ENCODE assay signal across 27 cellular contexts in the genomic region with DNA sequence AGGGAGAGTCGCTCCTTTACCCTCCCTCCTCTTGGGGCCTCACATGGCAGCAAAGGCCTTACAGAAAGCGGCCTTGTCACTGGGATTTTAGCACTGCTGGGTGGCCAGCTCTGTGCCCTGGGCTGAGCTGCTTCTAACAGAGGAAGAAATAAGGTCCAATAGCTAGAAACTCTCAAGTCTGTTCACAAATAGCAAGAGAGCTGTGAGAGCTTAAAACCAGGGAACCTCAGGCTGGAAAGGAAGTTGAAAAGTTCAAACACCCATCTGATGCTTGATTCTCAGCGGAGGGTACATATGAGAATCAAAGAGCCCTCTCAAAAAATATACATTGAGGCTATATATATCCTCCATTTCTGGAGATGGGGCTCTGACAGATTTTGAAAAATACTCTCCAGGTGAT. TPM values are rescaled to one million over a fixed set of nuclear protein-coding genes. Genes with fewer than 3 reads are reported as not detected.
"Had no signal": no experiment of that assay in that cellular context is flagged by ENCODE, and none has a peak within 500 bp of the region (broad histone marks: within the 10 kb centered on the region; RNA-seq: fewer than 3 reads in every experiment).

No MANE protein-coding gene starts in this region.

- H3K9me3 Mint-ChIP-seq: naive thymus-derived CD4-positive, alpha-beta T cell; stimulated activated memory B cell treated with anti-CD40 and anti-IgM and Interleukin-4, amounts not matched to agents 10 μg/mL and 1 μg/mL and 100 μg/mL, for 72 hours; type B pancreatic cell had no signal

- H3K4me3 ChIP-seq: hepatocyte, left ventricle myocardium inferior, lung, mucosa of descending colon, psoas muscle, right atrium auricular region, right lobe of liver, smooth muscle cell, thyroid gland, uterus had no signal

- H3K27ac Mint-ChIP-seq: naive thymus-derived CD4-positive, alpha-beta T cell; natural killer cell treated with Interleukin-12 subunit alpha and Interleukin-12 subunit beta and Interleukin-15 and Interleukin-18, amount 100 ng/mL, for 72 hours; stimulated activated memory B cell treated with anti-CD40 and anti-IgM and Interleukin-4, amounts not matched to agents 10 μg/mL and 1 μg/mL and 100 μg/mL, for 72 hours; stimulated activated naive CD8-positive, alpha-beta T cell treated with anti-CD3 and anti-CD28 coated beads, Interleukin-15, amount 100 ng/mL, for 72 hours; type B pancreatic cell had no signal

- DNase-seq: islet precursor cell; left ventricle myocardium inferior; mesendoderm; midbrain; mucosa of descending colon; naive thymus-derived CD4-positive, alpha-beta T cell; nucleus accumbens; psoas muscle; right lobe of liver; stimulated activated CD4-positive, alpha-beta T cell treated with anti-CD3 and anti-CD28 coated beads, Interleukin-1b, Interleukin-23, amount 100 ng/mL, for 48 hours; stimulated activated CD4-positive, alpha-beta T cell treated with anti-CD3 and anti-CD28 coated beads, Interleukin-2, amount 100 ng/mL, for 48 hours; stimulated activated CD4-positive, alpha-beta T cell treated with anti-CD3 and anti-CD28 coated beads, Interleukin-4, amount 100 ng/mL, for 4 hours; stimulated activated CD8-positive, alpha-beta memory T cell treated with anti-CD3 and anti-CD28 coated beads, Interleukin-4, amount 100 ng/mL, for 48 hours; stimulated activated naive CD4-positive, alpha-beta T cell treated with Interleukin-2 at 50 U/mL for 16 hours; stimulated activated naive CD8-positive, alpha-beta T cell treated with anti-CD3 and anti-CD28 coated beads, Interleukin-15, amount 100 ng/mL, for 72 hours; substantia nigra; thyroid gland; uterus had no signal

- H3K27ac ChIP-seq: hepatocyte, left ventricle myocardium inferior, parathyroid adenoma, psoas muscle, right atrium auricular region, right lobe of liver, thyroid gland, uterus had no signal

- H3K36me3 ChIP-seq: left ventricle myocardium inferior, right atrium auricular region, right lobe of liver, thyroid gland, uterus had no signal

- H3K9me3 ChIP-seq: left ventricle myocardium inferior, mucosa of descending colon, psoas muscle, right atrium auricular region, right lobe of liver, thyroid gland, uterus had no signal

- H3K27me3 ChIP-seq: hepatocyte, right atrium auricular region, right lobe of liver, thyroid gland, uterus had no signal

- H3K27me3 Mint-ChIP-seq: natural killer cell treated with Interleukin-12 subunit alpha and Interleukin-12 subunit beta and Interleukin-15 and Interleukin-18, amount 100 ng/mL, for 72 hours; stimulated activated memory B cell treated with anti-CD40 and anti-IgM and Interleukin-4, amounts not matched to agents 10 μg/mL and 1 μg/mL and 100 μg/mL, for 72 hours had no signal

- H3K4me1 Mint-ChIP-seq: naive thymus-derived CD4-positive, alpha-beta T cell; stimulated activated memory B cell treated with anti-CD40 and anti-IgM and Interleukin-4, amounts not matched to agents 10 μg/mL and 1 μg/mL and 100 μg/mL, for 72 hours; stimulated activated naive CD8-positive, alpha-beta T cell treated with anti-CD3 and anti-CD28 coated beads, Interleukin-15, amount 100 ng/mL, for 72 hours had no signal

- H3K4me1 ChIP-seq: left ventricle myocardium inferior, parathyroid adenoma, psoas muscle, right atrium auricular region, right lobe of liver, thyroid gland, uterus had no signal

- H3K36me3 Mint-ChIP-seq: naive thymus-derived CD4-positive, alpha-beta T cell; natural killer cell treated with Interleukin-12 subunit alpha and Interleukin-12 subunit beta and Interleukin-15 and Interleukin-18, amount 100 ng/mL, for 72 hours; stimulated activated memory B cell treated with anti-CD40 and anti-IgM and Interleukin-4, amounts not matched to agents 10 μg/mL and 1 μg/mL and 100 μg/mL, for 72 hours had no signal

- H3K4me3 Mint-ChIP-seq: naive thymus-derived CD4-positive, alpha-beta T cell; natural killer cell treated with Interleukin-12 subunit alpha and Interleukin-12 subunit beta and Interleukin-15 and Interleukin-18, amount 100 ng/mL, for 72 hours; stimulated activated memory B cell treated with anti-CD40 and anti-IgM and Interleukin-4, amounts not matched to agents 10 μg/mL and 1 μg/mL and 100 μg/mL, for 72 hours; stimulated activated naive CD8-positive, alpha-beta T cell treated with anti-CD3 and anti-CD28 coated beads, Interleukin-15, amount 100 ng/mL, for 72 hours; type B pancreatic cell had no signal

RNA-seq across cellular contexts. Expression of gene ST6GAL2, which starts 54.7 kb away (rescaled TPM):
- total RNA-seq: myocyte; naive thymus-derived CD4-positive, alpha-beta T cell; natural killer cell treated with Interleukin-12 subunit alpha and Interleukin-12 subunit beta and Interleukin-15 and Interleukin-18, amount 100 ng/mL, for 72 hours had no signal
